ENCODE assay signal across 1 cellular context in the genomic region with DNA sequence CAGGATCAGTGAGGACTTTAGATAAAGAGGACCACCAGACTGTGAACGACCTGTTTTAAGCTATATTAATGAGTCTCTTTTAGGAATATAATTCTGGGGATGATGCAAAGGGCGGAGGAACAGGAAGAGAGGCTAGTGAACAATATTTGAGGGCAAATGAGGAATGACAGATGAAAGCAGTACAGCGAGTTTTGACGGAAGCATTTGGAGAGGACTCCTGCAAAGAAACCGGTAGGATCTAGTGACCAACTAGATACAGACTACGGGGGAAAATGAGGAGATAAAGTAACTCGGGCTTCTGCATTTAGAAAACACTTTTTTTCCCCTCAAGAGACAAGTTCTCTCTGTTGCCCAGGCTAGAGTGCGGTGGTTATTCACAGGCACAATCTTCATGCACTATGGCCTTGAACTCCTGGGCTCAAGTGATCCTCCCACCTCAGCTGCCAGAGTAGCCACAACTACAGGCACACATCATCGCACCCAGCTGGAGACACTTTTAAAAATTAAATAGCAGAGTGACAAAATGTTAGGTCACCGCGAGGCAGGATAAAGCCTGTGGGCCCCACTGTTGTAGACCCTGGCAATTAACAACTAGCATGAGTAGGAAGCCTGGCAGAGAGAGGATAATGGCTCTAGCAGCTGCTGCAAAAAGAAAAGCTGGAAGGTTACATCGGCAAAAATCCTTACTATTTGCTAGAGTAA.
TF ChIP-seq lines count a peak whose summit lies in the region.

No MANE protein-coding gene starts in this region.

TF ChIP-seq in H1, 55 proteins besides CTCF, POLR2A, EP300 and RAD21 (continued from another document):
- TF ChIP-seq, protein P1, sequence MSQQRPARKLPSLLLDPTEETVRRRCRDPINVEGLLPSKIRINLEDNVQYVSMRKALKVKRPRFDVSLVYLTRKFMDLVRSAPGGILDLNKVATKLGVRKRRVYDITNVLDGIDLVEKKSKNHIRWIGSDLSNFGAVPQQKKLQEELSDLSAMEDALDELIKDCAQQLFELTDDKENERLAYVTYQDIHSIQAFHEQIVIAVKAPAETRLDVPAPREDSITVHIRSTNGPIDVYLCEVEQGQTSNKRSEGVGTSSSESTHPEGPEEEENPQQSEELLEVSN (IDR thresholded peaks at IDR 0.05), result no peak
- TF ChIP-seq TCF12 (IDR thresholded peaks at IDR 0.05; ENCODE audit: low read depth, low read length) (no peak), EGR1 (IDR thresholded peaks at IDR 0.05; ENCODE audit: borderline replicate concordance, low read depth, low read length) (no peak), BCL11A (IDR thresholded peaks at IDR 0.05; ENCODE audit: low read depth in 2 of 2, low read length in 2 of 2) (no peak), FOSL1 (IDR thresholded peaks at IDR 0.05; ENCODE audit: insufficient read depth, low read depth, low read length) (no peak), BACH1 (IDR thresholded peaks at IDR 0.05; ENCODE audit: low read length) (no peak), RFX5 (IDR thresholded peaks at IDR 0.05; ENCODE audit: borderline replicate concordance, low read depth, low read length) (no peak), KDM1A (IDR thresholded peaks at IDR 0.05; ENCODE audit: borderline replicate concordance, low read length) (no peak), CHD2 (IDR thresholded peaks at IDR 0.05; ENCODE audit: low read length) (no peak)
